In the genomic region with DNA sequence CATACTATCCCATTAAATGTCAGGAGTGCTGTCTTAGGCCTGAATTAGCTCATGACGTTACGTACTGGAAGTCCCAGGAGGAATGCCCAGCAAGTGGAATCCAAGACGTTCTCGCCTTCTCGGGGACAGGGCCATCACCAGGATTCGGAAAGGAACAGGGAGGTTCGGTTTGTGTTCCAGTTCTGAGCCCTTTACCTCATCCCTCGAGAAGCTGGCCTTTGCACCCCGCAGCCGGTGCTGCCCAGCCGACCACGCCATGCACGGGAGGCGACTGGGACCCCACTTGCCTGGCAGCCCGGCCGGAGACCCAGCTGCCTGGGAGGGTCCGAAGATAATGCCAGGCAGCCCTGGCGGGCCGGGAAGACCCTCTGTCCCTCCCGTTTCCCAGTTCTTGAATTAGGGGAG, we compare ENCODE assay signal across 9 cellular contexts. TPM values are rescaled to one million over a fixed set of nuclear protein-coding genes. Genes with fewer than 3 reads are reported as not detected.
DNase-seq lines count a peak whose midpoint lies in the region; TF ChIP-seq lines count a peak whose summit lies in the region.
"Had no signal": no experiment of that assay in that cellular context is flagged by ENCODE, and none has a peak within 500 bp of the region (broad histone marks: within the 10 kb centered on the region; RNA-seq: fewer than 3 reads in every experiment).

No MANE protein-coding gene starts in this region.

- H3K27me3 ChIP-seq in iPS DF 6.9 (ENCODE audit: control insufficient read depth, insufficient read depth, low read length) (peaks cover 7% of the 10 kb centered on the region; the same call in 1 of the 2 replicates), sigmoid colon (no peaks in the 10 kb centered on the region), SJCRH30 (no peaks in the 10 kb centered on the region)
- peaks cover 8% of the 10 kb centered on the region for H3K27me3 ChIP-seq in effector memory CD4-positive, alpha-beta T cell (replicated peaks; ENCODE audit: control insufficient read depth, insufficient read depth, low read length, poor library complexity, severe bottlenecking)

- intact Hi-C loops in sigmoid colon (cut with DNase I), result loop anchor here (5.0 kb wide), 1 partner anchor 66 kb away; no protein-coding TSS in a partner anchor

- peak in 3 of 4 donors; percentile 27 to 91 (median 79) for TF ChIP-seq EP300 in sigmoid colon (IDR thresholded peaks at IDR 0.05)

- TF ChIP-seq POLR2A in sigmoid colon (IDR thresholded peaks at IDR 0.05), result peak; percentile 37 to 63

- DNase-seq in GM03348 (ENCODE audit: low spot score), result peak; percentile 46
- DNase-seq in astrocyte of the cerebellum (ENCODE audit: low read depth), result no peak
- no peak for DNase-seq in iPS DF 6.9 (ENCODE audit: low read depth, low spot score)
- DNase-seq in sigmoid colon, result peak; percentile 90
- DNase-seq in AG08396 (ENCODE audit: low spot score), result no peak
- DNase-seq in SJCRH30, result no peak
- DNase-seq in DMS 273 (lab: John Stamatoyannopoulos, UW; ENCODE audit: unreplicated experiment), result no peak
- no peak for DNase-seq in effector memory CD4-positive, alpha-beta T cell
- DNase-seq: stimulated activated CD4-positive, alpha-beta T cell treated with anti-CD3 and anti-CD28 coated beads, Interleukin-4, amount 100 ng/mL, for 1 hour had no signal

- H3K36me3 ChIP-seq in iPS DF 6.9 (ENCODE audit: control insufficient read depth, insufficient read depth, low read length) (no peaks in the 10 kb centered on the region), sigmoid colon (no peaks in the 10 kb centered on the region), SJCRH30 (no peaks in the 10 kb centered on the region)
- H3K36me3 ChIP-seq in effector memory CD4-positive, alpha-beta T cell (ENCODE audit: control insufficient read depth, insufficient read depth, low read length), result no peaks in the 10 kb centered on the region

- H3K4me1 ChIP-seq in iPS DF 6.9 (ENCODE audit: control insufficient read depth, insufficient read depth, low read length), result no peaks in the 10 kb centered on the region
- peaks cover 0 to 46% (median 40%) of the 10 kb centered on the region in 4 donors for H3K4me1 ChIP-seq in sigmoid colon
- H3K4me1 ChIP-seq in SJCRH30, result peaks cover 5% of the 10 kb centered on the region; the same call in 1 of the 2 replicates
- H3K4me1 ChIP-seq in effector memory CD4-positive, alpha-beta T cell (ENCODE audit: control insufficient read depth, insufficient read depth, low read length, poor library complexity, severe bottlenecking), result peaks cover 5% of the 10 kb centered on the region

- H3K9me3 ChIP-seq in iPS DF 6.9 (ENCODE audit: control insufficient read depth, insufficient read depth, low read length) (no peaks in the 10 kb centered on the region), sigmoid colon (no peaks in the 10 kb centered on the region), SJCRH30 (replicated peaks) (no peaks in the 10 kb centered on the region)
- no peaks in the 10 kb centered on the region for H3K9me3 ChIP-seq in effector memory CD4-positive, alpha-beta T cell (ENCODE audit: control insufficient read depth, low read length)

- in situ Hi-C loops in astrocyte of the cerebellum (cut with HindIII; ENCODE audit: low sequenced_read_pairs), result no loop called here

- H3K4me3 ChIP-seq in astrocyte of the cerebellum (ENCODE audit: low read depth, low read length), result peak overlapping the region; percentile 59
- peak overlapping the region; percentile 78; the same call in 1 of the 2 replicates for H3K4me3 ChIP-seq in iPS DF 6.9 (ENCODE audit: low read length)
- H3K4me3 ChIP-seq in sigmoid colon, result peak overlapping the region; percentile 63 to 84 (median 64)
- no peak overlapping the region for H3K4me3 ChIP-seq in SJCRH30
- H3K4me3 ChIP-seq in effector memory CD4-positive, alpha-beta T cell (ENCODE audit: insufficient read depth, low read depth, low read length, poor library complexity, severe bottlenecking), result no peak overlapping the region

- WGBS in iPS DF 6.9 (ENCODE audit: insufficient coverage, insufficient read length), result no CpG with 5 or more reads among the region's 20 CpGs
- WGBS in sigmoid colon, 2 donors, result 62 to 70% methylated on average over 20 of the region's 20 CpGs

- TF ChIP-seq CTCF in astrocyte of the cerebellum (IDR thresholded peaks at IDR 0.05; ENCODE audit: low read depth, low read length, missing control alignments), result no peak
- no peak for TF ChIP-seq CTCF in sigmoid colon (IDR thresholded peaks at IDR 0.05)

- H3K27ac ChIP-seq in iPS DF 6.9 (ENCODE audit: low read length) (no peak overlapping the region), sigmoid colon (peak overlapping the region; percentile 93 to 99 (median 93)), SJCRH30 (no peak overlapping the region)
- H3K27ac ChIP-seq in effector memory CD4-positive, alpha-beta T cell (ENCODE audit: insufficient read depth, low read length, poor library complexity, severe bottlenecking), result no peak overlapping the region

RNA-seq across cellular contexts. Expression of a gene that starts 0.8 kb away (rescaled TPM):
- 10 to 100 TPM; 12.8 to 25.5 (median 16.5) TPM for total RNA-seq in sigmoid colon
- polyA plus RNA-seq in sigmoid colon, result 1 to 10 TPM in 1 of 3 donors, under 1 TPM in 2; 0.23 to 3.6 (median 0.60) TPM
- 10.1 and 10.4 TPM in 2 replicates for total RNA-seq in SJCRH30 (2014; rRNA removed; shearing (Covaris generic))

Comparison
In these comparisons a context has a peak if more than half of its experiments do, and no peak if none do; other contexts are left out.
1. DNase-seq: peak in GM03348 (single experiment) and sigmoid colon (single experiment); none in astrocyte of the cerebellum (single experiment), iPS DF 6.9 (single experiment), AG08396 (single experiment), SJCRH30 (0 of 2), DMS 273 (single experiment) and effector memory CD4-positive, alpha-beta T cell (0 of 3).
2. H3K4me3 ChIP-seq: peak in astrocyte of the cerebellum (single experiment), iPS DF 6.9 (single experiment) and sigmoid colon (4 of 4); none in SJCRH30 (single experiment) and effector memory CD4-positive, alpha-beta T cell (single experiment).
3. H3K27ac ChIP-seq: peak in sigmoid colon (4 of 4); none in iPS DF 6.9 (single experiment), SJCRH30 (single experiment) and effector memory CD4-positive, alpha-beta T cell (single experiment).